In the genomic region with DNA sequence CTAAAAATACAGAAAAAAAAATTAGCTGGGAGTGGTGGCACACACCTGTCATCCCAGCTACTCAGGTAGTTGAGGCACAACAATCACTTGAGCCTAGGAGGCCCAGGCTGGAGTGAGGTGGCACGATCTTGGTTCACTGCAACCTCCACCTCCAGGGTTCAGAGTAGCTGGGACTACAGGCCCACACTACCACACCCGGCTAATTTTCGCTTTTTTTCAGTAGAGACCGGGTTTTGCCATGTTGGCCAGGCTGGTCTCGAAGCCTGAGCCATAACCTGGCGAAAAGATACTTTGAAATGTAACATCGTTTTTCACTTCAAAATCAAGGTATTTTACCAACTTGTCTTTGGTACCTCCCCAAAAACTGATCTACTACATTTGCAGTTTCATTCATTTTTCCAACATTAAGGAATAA, we compare ENCODE assay signal across 1 cellular context.
A peak's percentile ranks its signal among the peaks of the same experiment; 100 is the strongest.
TF ChIP-seq lines count a peak whose summit lies in the region.

No MANE protein-coding gene starts in this region.

TF ChIP-seq in H1, 55 proteins besides CTCF, POLR2A, EP300 and RAD21:
- TF ChIP-seq NANOG (IDR thresholded peaks at IDR 0.05; ENCODE audit: insufficient read depth, low read depth, low read length, poor library complexity, severe bottlenecking) (no peak), CHD2 (IDR thresholded peaks at IDR 0.05; ENCODE audit: low read length) (peak; percentile 7; the same call in 1 of the 2 replicates), SP4 (IDR thresholded peaks at IDR 0.05; ENCODE audit: low read length) (0 out of 2 replicates have a peak, but pooled peaks have one; percentile 37), SAP30 (IDR thresholded peaks at IDR 0.05; ENCODE audit: insufficient read depth, insufficient replicate concordance, low read length) (no peak), NRF1 (IDR thresholded peaks at IDR 0.05; ENCODE audit: low read depth, low read length) (no peak), POLR2AphosphoS5 (IDR thresholded peaks at IDR 0.05; ENCODE audit: low read depth, low read length) (peak; percentile 95), EGR1 (IDR thresholded peaks at IDR 0.05; ENCODE audit: borderline replicate concordance, low read depth, low read length) (0 out of 2 replicates have a peak, but pooled peaks have one; percentile 6), JUND (IDR thresholded peaks at IDR 0.05; ENCODE audit: low read length) (no peak), TAF1 (IDR thresholded peaks at IDR 0.05; ENCODE audit: low read depth, low read length) (no peak), POU5F1 (IDR thresholded peaks at IDR 0.05; ENCODE audit: low read depth, low read length) (no peak), SIX5 (IDR thresholded peaks at IDR 0.05; ENCODE audit: low read depth, low read length) (no peak), ASH2L (IDR thresholded peaks at IDR 0.05; ENCODE audit: low read length) (no peak), ATF3 (IDR thresholded peaks at IDR 0.05; ENCODE audit: insufficient read depth, low read depth, low read length) (no peak), SIN3A (conservative IDR thresholded peaks at IDR 0.05 in 1 of 2, IDR thresholded peaks at IDR 0.05 in 1 of 2; ENCODE audit: low read depth in 1 of 2, low read length in 2 of 2) (0 out of 4 replicates have a peak, but pooled peaks of 1 of the 2 experiments have one; percentile 57), SUZ12 (IDR thresholded peaks at IDR 0.05; ENCODE audit: low read length) (no peak), TAF7 (optimal IDR thresholded peaks at IDR 0.05; ENCODE audit: borderline replicate concordance, low read depth, low read length) (peak; percentile 76), SIRT6 (IDR thresholded peaks at IDR 0.05; ENCODE audit: low read length) (no peak), ZNF274 (IDR thresholded peaks at IDR 0.05; ENCODE audit: borderline replicate concordance, extremely low read depth, low read length) (no peak), GABPA (IDR thresholded peaks at IDR 0.05; ENCODE audit: borderline replicate concordance, insufficient read depth, low read length) (no peak), EZH2 (IDR thresholded peaks at IDR 0.05; ENCODE audit: low read depth, low read length, severe bottlenecking) (no peak), MAFK (IDR thresholded peaks at IDR 0.05; ENCODE audit: low read depth, low read length) (no peak), SRF (IDR thresholded peaks at IDR 0.05; ENCODE audit: low read depth, low read length) (no peak), YY1 (IDR thresholded peaks at IDR 0.05; ENCODE audit: low read depth, low read length) (no peak)
- TF ChIP-seq, protein P1, sequence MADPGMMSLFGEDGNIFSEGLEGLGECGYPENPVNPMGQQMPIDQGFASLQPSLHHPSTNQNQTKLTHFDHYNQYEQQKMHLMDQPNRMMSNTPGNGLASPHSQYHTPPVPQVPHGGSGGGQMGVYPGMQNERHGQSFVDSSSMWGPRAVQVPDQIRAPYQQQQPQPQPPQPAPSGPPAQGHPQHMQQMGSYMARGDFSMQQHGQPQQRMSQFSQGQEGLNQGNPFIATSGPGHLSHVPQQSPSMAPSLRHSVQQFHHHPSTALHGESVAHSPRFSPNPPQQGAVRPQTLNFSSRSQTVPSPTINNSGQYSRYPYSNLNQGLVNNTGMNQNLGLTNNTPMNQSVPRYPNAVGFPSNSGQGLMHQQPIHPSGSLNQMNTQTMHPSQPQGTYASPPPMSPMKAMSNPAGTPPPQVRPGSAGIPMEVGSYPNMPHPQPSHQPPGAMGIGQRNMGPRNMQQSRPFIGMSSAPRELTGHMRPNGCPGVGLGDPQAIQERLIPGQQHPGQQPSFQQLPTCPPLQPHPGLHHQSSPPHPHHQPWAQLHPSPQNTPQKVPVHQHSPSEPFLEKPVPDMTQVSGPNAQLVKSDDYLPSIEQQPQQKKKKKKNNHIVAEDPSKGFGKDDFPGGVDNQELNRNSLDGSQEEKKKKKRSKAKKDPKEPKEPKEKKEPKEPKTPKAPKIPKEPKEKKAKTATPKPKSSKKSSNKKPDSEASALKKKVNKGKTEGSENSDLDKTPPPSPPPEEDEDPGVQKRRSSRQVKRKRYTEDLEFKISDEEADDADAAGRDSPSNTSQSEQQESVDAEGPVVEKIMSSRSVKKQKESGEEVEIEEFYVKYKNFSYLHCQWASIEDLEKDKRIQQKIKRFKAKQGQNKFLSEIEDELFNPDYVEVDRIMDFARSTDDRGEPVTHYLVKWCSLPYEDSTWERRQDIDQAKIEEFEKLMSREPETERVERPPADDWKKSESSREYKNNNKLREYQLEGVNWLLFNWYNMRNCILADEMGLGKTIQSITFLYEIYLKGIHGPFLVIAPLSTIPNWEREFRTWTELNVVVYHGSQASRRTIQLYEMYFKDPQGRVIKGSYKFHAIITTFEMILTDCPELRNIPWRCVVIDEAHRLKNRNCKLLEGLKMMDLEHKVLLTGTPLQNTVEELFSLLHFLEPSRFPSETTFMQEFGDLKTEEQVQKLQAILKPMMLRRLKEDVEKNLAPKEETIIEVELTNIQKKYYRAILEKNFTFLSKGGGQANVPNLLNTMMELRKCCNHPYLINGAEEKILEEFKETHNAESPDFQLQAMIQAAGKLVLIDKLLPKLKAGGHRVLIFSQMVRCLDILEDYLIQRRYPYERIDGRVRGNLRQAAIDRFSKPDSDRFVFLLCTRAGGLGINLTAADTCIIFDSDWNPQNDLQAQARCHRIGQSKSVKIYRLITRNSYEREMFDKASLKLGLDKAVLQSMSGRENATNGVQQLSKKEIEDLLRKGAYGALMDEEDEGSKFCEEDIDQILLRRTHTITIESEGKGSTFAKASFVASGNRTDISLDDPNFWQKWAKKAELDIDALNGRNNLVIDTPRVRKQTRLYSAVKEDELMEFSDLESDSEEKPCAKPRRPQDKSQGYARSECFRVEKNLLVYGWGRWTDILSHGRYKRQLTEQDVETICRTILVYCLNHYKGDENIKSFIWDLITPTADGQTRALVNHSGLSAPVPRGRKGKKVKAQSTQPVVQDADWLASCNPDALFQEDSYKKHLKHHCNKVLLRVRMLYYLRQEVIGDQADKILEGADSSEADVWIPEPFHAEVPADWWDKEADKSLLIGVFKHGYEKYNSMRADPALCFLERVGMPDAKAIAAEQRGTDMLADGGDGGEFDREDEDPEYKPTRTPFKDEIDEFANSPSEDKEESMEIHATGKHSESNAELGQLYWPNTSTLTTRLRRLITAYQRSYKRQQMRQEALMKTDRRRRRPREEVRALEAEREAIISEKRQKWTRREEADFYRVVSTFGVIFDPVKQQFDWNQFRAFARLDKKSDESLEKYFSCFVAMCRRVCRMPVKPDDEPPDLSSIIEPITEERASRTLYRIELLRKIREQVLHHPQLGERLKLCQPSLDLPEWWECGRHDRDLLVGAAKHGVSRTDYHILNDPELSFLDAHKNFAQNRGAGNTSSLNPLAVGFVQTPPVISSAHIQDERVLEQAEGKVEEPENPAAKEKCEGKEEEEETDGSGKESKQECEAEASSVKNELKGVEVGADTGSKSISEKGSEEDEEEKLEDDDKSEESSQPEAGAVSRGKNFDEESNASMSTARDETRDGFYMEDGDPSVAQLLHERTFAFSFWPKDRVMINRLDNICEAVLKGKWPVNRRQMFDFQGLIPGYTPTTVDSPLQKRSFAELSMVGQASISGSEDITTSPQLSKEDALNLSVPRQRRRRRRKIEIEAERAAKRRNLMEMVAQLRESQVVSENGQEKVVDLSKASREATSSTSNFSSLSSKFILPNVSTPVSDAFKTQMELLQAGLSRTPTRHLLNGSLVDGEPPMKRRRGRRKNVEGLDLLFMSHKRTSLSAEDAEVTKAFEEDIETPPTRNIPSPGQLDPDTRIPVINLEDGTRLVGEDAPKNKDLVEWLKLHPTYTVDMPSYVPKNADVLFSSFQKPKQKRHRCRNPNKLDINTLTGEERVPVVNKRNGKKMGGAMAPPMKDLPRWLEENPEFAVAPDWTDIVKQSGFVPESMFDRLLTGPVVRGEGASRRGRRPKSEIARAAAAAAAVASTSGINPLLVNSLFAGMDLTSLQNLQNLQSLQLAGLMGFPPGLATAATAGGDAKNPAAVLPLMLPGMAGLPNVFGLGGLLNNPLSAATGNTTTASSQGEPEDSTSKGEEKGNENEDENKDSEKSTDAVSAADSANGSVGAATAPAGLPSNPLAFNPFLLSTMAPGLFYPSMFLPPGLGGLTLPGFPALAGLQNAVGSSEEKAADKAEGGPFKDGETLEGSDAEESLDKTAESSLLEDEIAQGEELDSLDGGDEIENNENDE (IDR thresholded peaks at IDR 0.05; ENCODE audit: insufficient replicate concordance, low read length): no peak
- TF ChIP-seq, protein P2, sequence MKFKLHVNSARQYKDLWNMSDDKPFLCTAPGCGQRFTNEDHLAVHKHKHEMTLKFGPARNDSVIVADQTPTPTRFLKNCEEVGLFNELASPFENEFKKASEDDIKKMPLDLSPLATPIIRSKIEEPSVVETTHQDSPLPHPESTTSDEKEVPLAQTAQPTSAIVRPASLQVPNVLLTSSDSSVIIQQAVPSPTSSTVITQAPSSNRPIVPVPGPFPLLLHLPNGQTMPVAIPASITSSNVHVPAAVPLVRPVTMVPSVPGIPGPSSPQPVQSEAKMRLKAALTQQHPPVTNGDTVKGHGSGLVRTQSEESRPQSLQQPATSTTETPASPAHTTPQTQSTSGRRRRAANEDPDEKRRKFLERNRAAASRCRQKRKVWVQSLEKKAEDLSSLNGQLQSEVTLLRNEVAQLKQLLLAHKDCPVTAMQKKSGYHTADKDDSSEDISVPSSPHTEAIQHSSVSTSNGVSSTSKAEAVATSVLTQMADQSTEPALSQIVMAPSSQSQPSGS (IDR thresholded peaks at IDR 0.05; ENCODE audit: low read length): peak; percentile 86; the same call in 1 of the 2 replicates
